19 cellular contexts compared by ENCODE assay signal in the genomic region with DNA sequence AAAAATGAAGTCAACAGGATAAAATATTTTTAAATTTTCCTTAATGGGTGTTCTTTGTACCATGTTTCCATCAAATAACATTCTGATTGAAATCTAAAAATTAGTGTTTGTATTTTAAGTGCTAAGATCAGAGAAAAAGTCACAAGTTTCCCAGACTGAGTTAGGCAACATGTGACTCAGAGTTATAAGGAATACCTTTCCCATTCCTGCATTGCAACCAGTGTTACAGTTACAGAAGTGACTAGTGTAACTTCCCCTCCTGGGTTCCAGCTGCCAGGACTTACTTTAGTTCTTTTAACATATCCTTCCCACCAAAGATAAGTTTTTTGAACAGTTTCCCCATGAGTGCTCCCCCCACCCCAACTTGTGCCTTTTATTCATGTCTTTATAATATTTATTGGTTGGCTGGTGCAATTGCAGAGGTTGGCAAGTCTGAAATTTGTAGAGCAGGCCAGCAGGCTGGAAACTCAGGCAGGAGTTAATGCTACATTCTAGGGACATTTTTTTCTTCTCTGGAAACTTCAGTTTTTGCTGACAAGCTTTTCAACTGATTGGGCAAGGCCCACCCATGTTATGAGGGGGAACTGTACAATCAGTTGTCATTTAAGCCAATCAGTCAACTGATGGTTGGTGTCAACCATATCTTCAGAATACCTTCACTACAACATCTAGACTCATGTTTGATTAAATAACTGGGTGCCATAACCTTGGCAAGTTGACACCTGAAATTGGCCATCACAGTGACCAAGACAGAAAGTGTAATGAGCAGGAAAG. TPM values are rescaled to one million over a fixed set of nuclear protein-coding genes. Genes with fewer than 3 reads are reported as not detected.
DNase-seq lines count a peak whose midpoint lies in the region; ATAC-seq and TF ChIP-seq lines count a peak whose summit lies in the region.
"Had no signal": no experiment of that assay in that cellular context is flagged by ENCODE, and none has a peak within 500 bp of the region (broad histone marks: within the 10 kb centered on the region; RNA-seq: fewer than 3 reads in every experiment).

No MANE protein-coding gene starts in this region.

- POLR2A ChIA-PET in MCF 10A (lab: Yijun Ruan, JAX): interaction anchor here (1.3 kb wide), 1 partner anchor 333 kb away, joined by 4 read pairs; no protein-coding TSS in a partner anchor

- H3K27me3 Mint-ChIP-seq in MCF 10A (ENCODE audit: insufficient read depth, unreplicated experiment): no peaks in the 10 kb centered on the region
- no peaks in the 10 kb centered on the region for H3K27me3 Mint-ChIP-seq in GM23338 (ENCODE audit: insufficient read depth, low read depth, poor library complexity)

- no peaks in the 10 kb centered on the region for H3K79me2 ChIP-seq in GM23338 (replicated peaks; ENCODE audit: insufficient read depth)

- TF ChIP-seq POLR2A in breast epithelium (IDR thresholded peaks at IDR 0.05): no peak

- no peaks in the 10 kb centered on the region for H4K20me1 ChIP-seq in GM23338 (replicated peaks; ENCODE audit: insufficient read depth)

- intact Hi-C loops in MCF 10A (cut with micrococcal nuclease): no loop called here
- intact Hi-C loops in breast epithelium (cut with DNase I; ENCODE audit: low total_unique reads): no loop called here

- H3K4me3 ChIP-seq in breast epithelium (no peak overlapping the region), epithelial cell of esophagus (ENCODE audit: low read length) (no peak overlapping the region), GM23338 (no peak overlapping the region)
- H3K4me3 ChIP-seq: SJSA1 had no signal

- H3K4me1 ChIP-seq in breast epithelium (no peaks in the 10 kb centered on the region), foreskin keratinocyte (no peaks in the 10 kb centered on the region), GM23338 (ENCODE audit: insufficient read depth) (no peaks in the 10 kb centered on the region)
- H3K4me1 ChIP-seq: SJSA1 had no signal

- H3K4me3 Mint-ChIP-seq in MCF 10A (ENCODE audit: unreplicated experiment) (no peak overlapping the region), GM23338 (no peak overlapping the region)
- H3K4me3 Mint-ChIP-seq: CD8-positive, alpha-beta T cell had no signal

- no peak overlapping the region for H2AFZ ChIP-seq in GM23338

- CTCF ChIA-PET in MCF 10A (lab: Yijun Ruan, JAX): interaction anchor here (0.7 to 1.1 kb wide), 2 partner anchors 19 to 78 kb away, joined by 3 read pairs; no protein-coding TSS in a partner anchor

- H3K4me2 ChIP-seq in GM23338: no peak overlapping the region

- no peaks in the 10 kb centered on the region for H3F3A ChIP-seq in GM23338 (replicated peaks; ENCODE audit: low read depth)

- H3K27ac Mint-ChIP-seq in MCF 10A (ENCODE audit: low read depth, unreplicated experiment): no peak overlapping the region
- no peak overlapping the region for H3K27ac Mint-ChIP-seq in GM23338
- H3K27ac Mint-ChIP-seq: CD8-positive, alpha-beta T cell had no signal

- 0 out of 2 replicates have a peak, but pooled peaks cover 2% of the 10 kb centered on the region for H3K9me2 ChIP-seq in GM23338 (ENCODE audit: insufficient read depth)

- ATAC-seq in foreskin keratinocyte (peak; percentile 77), GM19467 (IDR thresholded peaks at IDR 0.05; ENCODE audit: unreplicated experiment) (no peak), GM21526 (IDR thresholded peaks at IDR 0.05; ENCODE audit: low FRiP score, unreplicated experiment) (no peak), GM23338 (no peak)
- ATAC-seq: CD8-positive, alpha-beta T cell had no signal

- H3K4me1 Mint-ChIP-seq in MCF 10A (ENCODE audit: insufficient read depth, unreplicated experiment) (peaks cover 7% of the 10 kb centered on the region), GM23338 (no peaks in the 10 kb centered on the region)

- H3K27ac ChIP-seq in breast epithelium (no peak overlapping the region), foreskin keratinocyte (no peak overlapping the region), GM23338 (ENCODE audit: low read depth) (no peak overlapping the region)
- H3K27ac ChIP-seq: 22Rv1, SJSA1 had no signal

- H3K36me3 ChIP-seq in breast epithelium (no peaks in the 10 kb centered on the region), GM23338 (ENCODE audit: insufficient read depth) (no peaks in the 10 kb centered on the region)
- H3K36me3 ChIP-seq: SJSA1 had no signal

- H3K27me3 ChIP-seq in breast epithelium (no peaks in the 10 kb centered on the region), foreskin keratinocyte (no peaks in the 10 kb centered on the region), GM23338 (ENCODE audit: insufficient read depth) (no peaks in the 10 kb centered on the region)
- H3K27me3 ChIP-seq: SJSA1 had no signal

- DNase-seq in MCF 10A (ENCODE audit: unreplicated experiment): peak; percentile 66
- DNase-seq in breast epithelium (ENCODE audit: low spot score in 2 of 2): no peak
- DNase-seq in epithelial cell of esophagus (ENCODE audit: low read depth): peak; percentile 81
- peak in 1 of 2 donors; percentile 72 for DNase-seq in foreskin keratinocyte
- DNase-seq in GM23338 (ENCODE audit: low spot score): no peak
- no peak for DNase-seq in NCI-H1694 (lab: John Stamatoyannopoulos, UW)
- DNase-seq: CD8-positive, alpha-beta T cell; NCI-H1436 treated with DMSO at 0.1 percent for 48 hours; NCI-H2081; NCI-H748 treated with DMSO at 0.1 percent for 48 hours; OCI-M1; RPMI8226; SW 1271 had no signal

- TF ChIP-seq CTCF in MCF 10A (IDR thresholded peaks at IDR 0.05; ENCODE audit: unreplicated experiment) (no peak), breast epithelium (IDR thresholded peaks at IDR 0.05) (no peak), epithelial cell of esophagus (IDR thresholded peaks at IDR 0.05; ENCODE audit: insufficient read depth, low read depth, low read length, missing control alignments) (no peak), foreskin keratinocyte (conservative IDR thresholded peaks at IDR 0.05) (no peak), GM23338 (conservative IDR thresholded peaks at IDR 0.05; ENCODE audit: low read depth in 2 of 2) (no peak)

- no peaks in the 10 kb centered on the region for H3K36me3 Mint-ChIP-seq in MCF 10A (ENCODE audit: insufficient read depth, unreplicated experiment)
- no peaks in the 10 kb centered on the region for H3K36me3 Mint-ChIP-seq in GM23338 (ENCODE audit: low read depth)
- H3K36me3 Mint-ChIP-seq: CD8-positive, alpha-beta T cell had no signal

- peaks cover 8% of the 10 kb centered on the region for H3K9me3 Mint-ChIP-seq in MCF 10A (ENCODE audit: unreplicated experiment)
- peaks cover 3% of the 10 kb centered on the region; the same call in 1 of the 3 replicates for H3K9me3 Mint-ChIP-seq in GM23338

- no TSS peak for BruUV-seq in MCF 10A (replicated peaks; lab: Mats Ljungman, UMichigan)

- no peaks in the 10 kb centered on the region for H3K9me3 ChIP-seq in breast epithelium
- H3K9me3 ChIP-seq: SJSA1 had no signal

TF ChIP-seq in GM23338, 12 proteins besides CTCF, POLR2A, EP300 and RAD21 (continues in another document):
- TF ChIP-seq, protein P1, sequence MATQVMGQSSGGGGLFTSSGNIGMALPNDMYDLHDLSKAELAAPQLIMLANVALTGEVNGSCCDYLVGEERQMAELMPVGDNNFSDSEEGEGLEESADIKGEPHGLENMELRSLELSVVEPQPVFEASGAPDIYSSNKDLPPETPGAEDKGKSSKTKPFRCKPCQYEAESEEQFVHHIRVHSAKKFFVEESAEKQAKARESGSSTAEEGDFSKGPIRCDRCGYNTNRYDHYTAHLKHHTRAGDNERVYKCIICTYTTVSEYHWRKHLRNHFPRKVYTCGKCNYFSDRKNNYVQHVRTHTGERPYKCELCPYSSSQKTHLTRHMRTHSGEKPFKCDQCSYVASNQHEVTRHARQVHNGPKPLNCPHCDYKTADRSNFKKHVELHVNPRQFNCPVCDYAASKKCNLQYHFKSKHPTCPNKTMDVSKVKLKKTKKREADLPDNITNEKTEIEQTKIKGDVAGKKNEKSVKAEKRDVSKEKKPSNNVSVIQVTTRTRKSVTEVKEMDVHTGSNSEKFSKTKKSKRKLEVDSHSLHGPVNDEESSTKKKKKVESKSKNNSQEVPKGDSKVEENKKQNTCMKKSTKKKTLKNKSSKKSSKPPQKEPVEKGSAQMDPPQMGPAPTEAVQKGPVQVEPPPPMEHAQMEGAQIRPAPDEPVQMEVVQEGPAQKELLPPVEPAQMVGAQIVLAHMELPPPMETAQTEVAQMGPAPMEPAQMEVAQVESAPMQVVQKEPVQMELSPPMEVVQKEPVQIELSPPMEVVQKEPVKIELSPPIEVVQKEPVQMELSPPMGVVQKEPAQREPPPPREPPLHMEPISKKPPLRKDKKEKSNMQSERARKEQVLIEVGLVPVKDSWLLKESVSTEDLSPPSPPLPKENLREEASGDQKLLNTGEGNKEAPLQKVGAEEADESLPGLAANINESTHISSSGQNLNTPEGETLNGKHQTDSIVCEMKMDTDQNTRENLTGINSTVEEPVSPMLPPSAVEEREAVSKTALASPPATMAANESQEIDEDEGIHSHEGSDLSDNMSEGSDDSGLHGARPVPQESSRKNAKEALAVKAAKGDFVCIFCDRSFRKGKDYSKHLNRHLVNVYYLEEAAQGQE (IDR thresholded peaks at IDR 0.05; ENCODE audit: unreplicated experiment): no peak
- no peak for TF ChIP-seq NANOG (IDR thresholded peaks at IDR 0.05; ENCODE audit: borderline replicate concordance)
- TF ChIP-seq, protein P2, sequence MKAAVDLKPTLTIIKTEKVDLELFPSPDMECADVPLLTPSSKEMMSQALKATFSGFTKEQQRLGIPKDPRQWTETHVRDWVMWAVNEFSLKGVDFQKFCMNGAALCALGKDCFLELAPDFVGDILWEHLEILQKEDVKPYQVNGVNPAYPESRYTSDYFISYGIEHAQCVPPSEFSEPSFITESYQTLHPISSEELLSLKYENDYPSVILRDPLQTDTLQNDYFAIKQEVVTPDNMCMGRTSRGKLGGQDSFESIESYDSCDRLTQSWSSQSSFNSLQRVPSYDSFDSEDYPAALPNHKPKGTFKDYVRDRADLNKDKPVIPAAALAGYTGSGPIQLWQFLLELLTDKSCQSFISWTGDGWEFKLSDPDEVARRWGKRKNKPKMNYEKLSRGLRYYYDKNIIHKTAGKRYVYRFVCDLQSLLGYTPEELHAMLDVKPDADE (IDR thresholded peaks at IDR 0.05): no peak

RNA-seq across cellular contexts. Expression of gene ESR1, which starts 22.9 kb away (rescaled TPM):
- total RNA-seq in MCF 10A (2022) (0.05 TPM in 2 replicates), breast epithelium (10 to 100 TPM in 2 of 3 donors, 1 to 10 TPM in 1; 2.2 to 74.5 (median 67.5) TPM), foreskin keratinocyte (1.1 and 1.3 TPM in 2 replicates)
- polyA plus RNA-seq in foreskin keratinocyte (0.35 and 0.56 TPM in 2 replicates), GM23338 (2016; fragmentation: Nextera tagmentation; extraction: Ambion mirVana) (0.24 TPM in 1 of 2 replicates, not detected in the other)
- 0.94 TPM in 1 of 2 replicates, not detected in the other for total RNA-seq in GM23338 (2014; rRNA removed; shearing (Covaris generic))
- total RNA-seq: G401, SJSA1 had no signal
- polyA plus RNA-seq: BJ had no signal

Comparison
In these comparisons a context has a peak if more than half of its experiments do, and no peak if none do; other contexts are left out.
1. DNase-seq: peak in MCF 10A (single experiment) and epithelial cell of esophagus (single experiment); none in breast epithelium (0 of 2), GM23338 (single experiment) and NCI-H1694 (single experiment).